Comparison of ENCODE assay signal across 13 cellular contexts in the genomic region with DNA sequence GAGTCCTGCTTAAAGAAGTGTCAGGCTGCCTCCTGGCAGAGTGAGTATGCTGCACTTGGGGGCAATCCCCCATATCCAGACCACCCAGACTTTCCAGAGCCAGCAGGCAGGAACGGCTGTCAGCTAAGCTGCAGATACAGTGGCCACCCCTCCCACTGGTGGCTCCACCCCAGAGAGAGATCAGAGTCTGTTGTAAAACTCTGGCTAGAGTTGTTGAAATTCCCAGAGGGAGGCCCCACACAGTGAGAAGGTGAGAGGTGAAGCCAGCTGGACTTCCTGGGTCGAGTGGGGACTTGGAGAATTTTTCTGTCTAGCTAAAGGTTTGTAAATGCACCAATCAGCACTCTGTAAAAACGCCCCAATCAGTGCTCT.
DNase-seq lines count a peak whose midpoint lies in the region; ATAC-seq, FAIRE-seq and TF ChIP-seq lines count a peak whose summit lies in the region.
"Had no signal": no experiment of that assay in that cellular context is flagged by ENCODE, and none has a peak within 500 bp of the region (broad histone marks: within the 10 kb centered on the region; RNA-seq: fewer than 3 reads in every experiment).

No MANE protein-coding gene starts in this region.

- DNase-seq in HepG2 (ENCODE audit: low spot score) (no peak), right lobe of liver (no peak), hepatocyte (ENCODE audit: low spot score) (peak; percentile 63), neuronal stem cell (ENCODE audit: low spot score) (no peak), mammary epithelial cell (no peak), NCI-H1092 (lab: John Stamatoyannopoulos, UW) (no peak), frontal cortex (ENCODE audit: low spot score in 2 of 2) (no peak)
- DNase-seq: 8988T; AML-193; CD8-positive, alpha-beta memory T cell; HCEC 1CT; HFFc6 had no signal

- no peaks in the 10 kb centered on the region for H3K9me2 ChIP-seq in hepatocyte (replicated peaks; ENCODE audit: insufficient read depth)

- POLR2A ChIA-PET in HepG2 (lab: Yijun Ruan, JAX) = no interaction called here

- no peak overlapping the region for H3K4ac ChIP-seq in neuronal stem cell (ENCODE audit: low read length)

- H3K4me3 ChIP-seq in HepG2 (replicated peaks in 1 of 3; ENCODE audit: insufficient read depth in 1 of 3, low read depth in 2 of 3, low read length in 3 of 3) = no peak overlapping the region
- H3K4me3 ChIP-seq in right lobe of liver = no peak overlapping the region
- H3K4me3 ChIP-seq in hepatocyte = no peak overlapping the region
- H3K4me3 ChIP-seq in neuronal stem cell (ENCODE audit: low read length in 2 of 2) = no peak overlapping the region
- H3K4me3 ChIP-seq in mammary epithelial cell (replicated peaks in 1 of 3; ENCODE audit: insufficient read depth in 1 of 3, low read depth in 2 of 3, low read length in 3 of 3) = no peak overlapping the region
- H3K4me3 ChIP-seq: BLaER1 had no signal

- TF ChIP-seq EP300 in HepG2 (IDR thresholded peaks at IDR 0.05; ENCODE audit: low read depth in 2 of 2, low read length in 2 of 2) (no peak), HepG2 (CRISPR knock-in tag; IDR thresholded peaks at IDR 0.05; ENCODE audit: borderline replicate concordance) (no peak)

- no peak overlapping the region for H4K8ac ChIP-seq in neuronal stem cell (ENCODE audit: low read depth, low read length)

- in situ Hi-C loops in HepG2 (cut with HindIII; ENCODE audit: extremely low pct_ligation_motif_present, low pct_unique_long_range_greater_than_20kb) (no loop called here), mammary epithelial cell (cut with MboI; ENCODE audit: low sequenced_read_pairs in 2 of 2) (no loop called here)

- H2AFZ ChIP-seq in HepG2 (ENCODE audit: low read length) (no peak overlapping the region), hepatocyte (no peak overlapping the region), neuronal stem cell (ENCODE audit: low read length) (peak overlapping the region; percentile 51), mammary epithelial cell (ENCODE audit: low read depth, low read length) (no peak overlapping the region)

- H4K20me1 ChIP-seq in HepG2 (ENCODE audit: insufficient read depth, low read length) = no peaks in the 10 kb centered on the region
- H4K20me1 ChIP-seq in hepatocyte (ENCODE audit: insufficient read depth, poor library complexity, severe bottlenecking) = no peaks in the 10 kb centered on the region
- no peaks in the 10 kb centered on the region for H4K20me1 ChIP-seq in mammary epithelial cell (ENCODE audit: insufficient read depth, low read length)
- H4K20me1 ChIP-seq: BLaER1 had no signal

- no peaks in the 10 kb centered on the region for H3K79me1 ChIP-seq in neuronal stem cell (ENCODE audit: low read depth, low read length)

- H3K4me2 ChIP-seq in HepG2 (ENCODE audit: low read depth, low read length) (no peak overlapping the region), hepatocyte (no peak overlapping the region), neuronal stem cell (ENCODE audit: insufficient read depth, low read length, poor library complexity, severe bottlenecking) (no peak overlapping the region), mammary epithelial cell (ENCODE audit: insufficient read depth, low read depth, low read length) (no peak overlapping the region)
- H3K4me2 ChIP-seq: BLaER1 had no signal

- no peak overlapping the region for H2AK5ac ChIP-seq in neuronal stem cell (ENCODE audit: low read depth, low read length)

- H3K14ac ChIP-seq in neuronal stem cell (ENCODE audit: low read length) = no peak overlapping the region

- no peak overlapping the region for H2BK120ac ChIP-seq in neuronal stem cell (ENCODE audit: low read depth, low read length)

- H3K27ac ChIP-seq in HepG2 (ENCODE audit: extremely low read length, insufficient read depth, low read length) = no peak overlapping the region
- no peak overlapping the region for H3K27ac ChIP-seq in right lobe of liver
- no peak overlapping the region for H3K27ac ChIP-seq in hepatocyte
- no peak overlapping the region for H3K27ac ChIP-seq in neuronal stem cell (replicated peaks; ENCODE audit: low read length)
- H3K27ac ChIP-seq in mammary epithelial cell (ENCODE audit: insufficient read depth, low read depth, low read length) = no peak overlapping the region
- H3K27ac ChIP-seq: BLaER1 had no signal

- WGBS in HepG2 (ENCODE audit: low lambda C conversion rate) = 0% methylated on average over 2 of the region's 3 CpGs
- 65% methylated on average over 3 of the region's 3 CpGs for WGBS in right lobe of liver (ENCODE audit: insufficient coverage, low coverage, low lambda C conversion rate, missing lambda C conversion rate)
- WGBS in hepatocyte (ENCODE audit: low lambda C conversion rate, missing lambda C conversion rate) = 42% methylated on average over 3 of the region's 3 CpGs
- WGBS in neuronal stem cell (ENCODE audit: extremely low coverage in 2 of 2, insufficient read length in 2 of 2, insufficient replicate concordance in 1 of 2), 2 donors = no CpG with 5 or more reads among the region's 3 CpGs
- 46% methylated on average over 3 of the region's 3 CpGs for WGBS in mammary epithelial cell (ENCODE audit: low coverage, missing lambda C conversion rate)

- TF ChIP-seq POLR2A in HepG2 (IDR thresholded peaks at IDR 0.05; ENCODE audit: insufficient read depth in 1 of 2, low read depth in 2 of 2, low read length in 2 of 2) (no peak), right lobe of liver (IDR thresholded peaks at IDR 0.05) (no peak)

- H2BK15ac ChIP-seq in neuronal stem cell (ENCODE audit: low read length) = no peak overlapping the region

- H4K91ac ChIP-seq in neuronal stem cell (ENCODE audit: low read depth, low read length, poor library complexity) = no peak overlapping the region

- intact Hi-C loops in HepG2 (cut with micrococcal nuclease; ENCODE audit: unreplicated experiment) = no loop called here
- intact Hi-C loops in right lobe of liver (cut with DNase I) = no loop called here
- intact Hi-C loops in mammary epithelial cell (cut with micrococcal nuclease) = no loop called here

- CTCF ChIA-PET in HepG2 (lab: Yijun Ruan, JAX; ENCODE audit: low intra/inter-chr PET ratio, low total read pairs) (no interaction called here), mammary epithelial cell (lab: Charles Lee; ENCODE audit: low non-redundant PET) (no interaction called here)

- no peak for TF ChIP-seq RAD21 in HepG2 (CRISPR knock-in tag; IDR thresholded peaks at IDR 0.05)

- peak; percentile 71 for ATAC-seq in HepG2
- ATAC-seq in right lobe of liver = no peak

- H3K9me3 ChIP-seq in HepG2 (ENCODE audit: low read length) (peaks cover 24% of the 10 kb centered on the region; the same call in 1 of the 2 replicates), right lobe of liver (no peaks in the 10 kb centered on the region), hepatocyte (ENCODE audit: low read depth) (no peaks in the 10 kb centered on the region), neuronal stem cell (replicated peaks in 1 of 2; ENCODE audit: control insufficient read depth in 2 of 2, insufficient read depth in 1 of 2, low read depth in 1 of 2, low read length in 2 of 2) (no peaks in the 10 kb centered on the region), mammary epithelial cell (replicated peaks; ENCODE audit: insufficient read depth, low read length) (no peaks in the 10 kb centered on the region)
- H3K9me3 ChIP-seq: BLaER1 had no signal

- TF ChIP-seq CTCF in HepG2 (CRISPR knock-in tag; IDR thresholded peaks at IDR 0.05) = no peak
- TF ChIP-seq CTCF in right lobe of liver (IDR thresholded peaks at IDR 0.05) = no peak
- no peak for TF ChIP-seq CTCF in hepatocyte (IDR thresholded peaks at IDR 0.05; ENCODE audit: poor library complexity)
- TF ChIP-seq CTCF in mammary epithelial cell (conservative IDR thresholded peaks at IDR 0.05 in 1 of 2, IDR thresholded peaks at IDR 0.05 in 1 of 2; ENCODE audit: extremely low read depth in 1 of 2, insufficient read depth in 1 of 2, low read depth in 1 of 2, low read length in 2 of 2) = no peak

- H3K36me3 ChIP-seq in HepG2 (replicated peaks in 1 of 2; ENCODE audit: control insufficient read depth in 1 of 2, insufficient read depth in 2 of 2, low read length in 2 of 2) (no peaks in the 10 kb centered on the region), right lobe of liver (no peaks in the 10 kb centered on the region), hepatocyte (replicated peaks; ENCODE audit: insufficient read depth, low read depth) (no peaks in the 10 kb centered on the region), neuronal stem cell (replicated peaks in 1 of 2; ENCODE audit: control insufficient read depth in 2 of 2, insufficient read depth in 2 of 2, low read length in 2 of 2) (no peaks in the 10 kb centered on the region), mammary epithelial cell (ENCODE audit: insufficient read depth, low read length) (no peaks in the 10 kb centered on the region)
- H3K36me3 ChIP-seq: BLaER1 had no signal

- no TSS peak for BruUV-seq in HepG2 (replicated peaks; lab: Mats Ljungman, UMichigan)
- BruUV-seq in mammary epithelial cell (replicated peaks; lab: Mats Ljungman, UMichigan) = no TSS peak

- FAIRE-seq in HepG2 (lab: Jason Lieb, UNC) (no peak), frontal cortex (lab: Jason Lieb, UNC) (no peak)

- dilution Hi-C loops in mammary epithelial cell (cut with HindIII; ENCODE audit: low sequenced_read_pairs) = no loop called here

- H3K79me2 ChIP-seq in HepG2 (ENCODE audit: insufficient read depth, low read length) (no peaks in the 10 kb centered on the region), hepatocyte (no peaks in the 10 kb centered on the region), mammary epithelial cell (ENCODE audit: insufficient read depth, low read length) (no peaks in the 10 kb centered on the region)

- H3K9ac ChIP-seq in HepG2 (ENCODE audit: insufficient read depth, low read depth, low read length) (no peak overlapping the region), neuronal stem cell (ENCODE audit: low read depth, low read length, poor library complexity) (no peak overlapping the region), mammary epithelial cell (ENCODE audit: insufficient read depth, low read length) (no peak overlapping the region)
- H3K9ac ChIP-seq: BLaER1 had no signal

- H3K4me1 ChIP-seq in HepG2 (ENCODE audit: insufficient read depth, low read length) (no peaks in the 10 kb centered on the region), right lobe of liver (no peaks in the 10 kb centered on the region), hepatocyte (ENCODE audit: insufficient read depth) (no peaks in the 10 kb centered on the region), neuronal stem cell (ENCODE audit: control insufficient read depth in 2 of 2, insufficient read depth in 1 of 2, low read depth in 1 of 2, low read length in 2 of 2) (no peaks in the 10 kb centered on the region), mammary epithelial cell (ENCODE audit: insufficient read depth, low read length) (no peaks in the 10 kb centered on the region)
- H3K4me1 ChIP-seq: BLaER1 had no signal

- peak overlapping the region; percentile 7 for H3K18ac ChIP-seq in neuronal stem cell (ENCODE audit: low read length)

- H2BK5ac ChIP-seq in neuronal stem cell (ENCODE audit: low read length) = no peak overlapping the region

- H3K23ac ChIP-seq in neuronal stem cell (ENCODE audit: low read depth, low read length, poor library complexity) = no peak overlapping the region

- no peak overlapping the region for H2BK12ac ChIP-seq in neuronal stem cell (ENCODE audit: low read length)

- H3K27me3 ChIP-seq in HepG2 (ENCODE audit: control insufficient read depth in 1 of 2, insufficient read depth in 2 of 2, low read length in 2 of 2) (no peaks in the 10 kb centered on the region), right lobe of liver (no peaks in the 10 kb centered on the region), hepatocyte (no peaks in the 10 kb centered on the region), neuronal stem cell (ENCODE audit: control insufficient read depth in 3 of 3, insufficient read depth in 3 of 3, low read depth in 1 of 3, low read length in 3 of 3) (no peaks in the 10 kb centered on the region), mammary epithelial cell (ENCODE audit: insufficient read depth, low read length) (no peaks in the 10 kb centered on the region)
- H3K27me3 ChIP-seq: BLaER1 had no signal
